In the genomic region with DNA sequence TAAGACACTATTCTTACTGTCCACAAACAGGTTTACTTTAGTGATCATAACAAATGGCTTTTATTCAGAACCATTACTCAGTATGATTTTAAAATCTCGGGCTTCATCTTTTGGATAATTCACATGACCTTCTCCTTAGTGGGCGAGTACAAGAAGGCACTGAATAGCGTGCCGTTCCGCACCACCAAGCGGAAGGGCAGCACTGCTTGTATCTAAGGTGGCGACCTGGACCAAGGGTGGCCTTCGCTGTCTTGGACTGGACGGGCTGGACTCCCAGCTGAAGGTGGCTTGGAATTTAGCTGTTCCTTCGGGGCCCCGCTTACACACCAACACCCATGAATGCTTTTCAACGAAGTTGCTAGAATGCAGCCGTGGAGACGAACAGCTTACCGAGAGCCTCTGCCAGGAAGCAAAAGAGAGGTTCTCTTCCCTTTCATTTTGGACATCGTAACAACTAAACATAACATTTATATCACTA, we compare ENCODE assay signal across 25 cellular contexts.
"Had no signal": no experiment of that assay in that cellular context is flagged by ENCODE, and none has a peak within 500 bp of the region (broad histone marks: within the 10 kb centered on the region; RNA-seq: fewer than 3 reads in every experiment).

No MANE protein-coding gene starts in this region.

- H3K4me3 ChIP-seq: body of pancreas, MG63, Peyer's patch, SJCRH30 had no signal

- H3K27ac ChIP-seq: body of pancreas, Peyer's patch, RWPE1, SJCRH30, WERI-Rb-1 had no signal

- DNase-seq: activated CD4-positive, alpha-beta T cell treated with anti-CD3 and anti-CD28 coated beads for 4 hours; activated CD8-positive, alpha-beta memory T cell treated with anti-CD3 and anti-CD28 coated beads, Interleukin-2, amount 50 U/mL, for 48 hours; activated CD8-positive, alpha-beta T cell treated with anti-CD3 and anti-CD28 coated beads, Interleukin-2, amount 10 ng/mL, durations not matched to agents 7 days and 5 days; activated naive CD4-positive, alpha-beta T cell; activated T-cell treated with anti-CD3 and anti-CD28 coated beads, Interleukin-2, amount 50 U/mL, for 1 hour; aorta; body of pancreas; MG63; MV-4-11; NCI-H1092 treated with DMSO at 0.1 percent for 48 hours; NCI-H1417 treated with DMSO at 0.1 percent for 48 hours; NCI-H1694; NCI-H2029; NCI-H345; NCI-H510A; NCI-H526 treated with DMSO at 0.1 percent for 48 hours; NCI-H82; Peyer's patch; Right ventricle myocardium superior; SJCRH30; SK-N-SH; T-helper 1 cell; WERI-Rb-1 had no signal

- H3K27me3 Mint-ChIP-seq: activated naive CD4-positive, alpha-beta T cell treated with anti-CD3 and anti-CD28 coated beads, Interleukin-2, amount 50 U/mL, for 24 hours had no signal

- H3K4me1 Mint-ChIP-seq: activated naive CD4-positive, alpha-beta T cell treated with anti-CD3 and anti-CD28 coated beads, Interleukin-2, amount 50 U/mL, for 24 hours had no signal

- H3K36me3 Mint-ChIP-seq: activated naive CD4-positive, alpha-beta T cell treated with anti-CD3 and anti-CD28 coated beads, Interleukin-2, amount 50 U/mL, for 24 hours had no signal

- H3K9ac ChIP-seq: SK-N-SH had no signal

- H3K4me2 ChIP-seq: SK-N-SH had no signal

- H3K9me3 Mint-ChIP-seq: activated naive CD4-positive, alpha-beta T cell treated with anti-CD3 and anti-CD28 coated beads, Interleukin-2, amount 50 U/mL, for 24 hours had no signal

- H3K4me3 Mint-ChIP-seq: activated CD8-positive, alpha-beta T cell treated with anti-CD3 and anti-CD28 coated beads, Interleukin-2, amount 10 ng/mL, durations not matched to agents 7 days and 5 days; activated naive CD4-positive, alpha-beta T cell treated with anti-CD3 and anti-CD28 coated beads, Interleukin-2, amount 50 U/mL, for 24 hours had no signal

- H3K9me3 ChIP-seq: body of pancreas, MG63, Peyer's patch, SJCRH30, SK-N-SH had no signal

- H3K27me3 ChIP-seq: body of pancreas, MG63, Peyer's patch, SJCRH30 had no signal

- H3K36me3 ChIP-seq: MG63, Peyer's patch, SJCRH30, WERI-Rb-1 had no signal

- H3K27ac Mint-ChIP-seq: activated CD8-positive, alpha-beta T cell treated with anti-CD3 and anti-CD28 coated beads, Interleukin-2, amount 10 ng/mL, durations not matched to agents 7 days and 5 days; activated naive CD4-positive, alpha-beta T cell treated with anti-CD3 and anti-CD28 coated beads, Interleukin-2, amount 50 U/mL, for 24 hours had no signal

- ATAC-seq: activated CD8-positive, alpha-beta T cell treated with anti-CD3 and anti-CD28 coated beads, Interleukin-2, amount 10 ng/mL, durations not matched to agents 7 days and 5 days; body of pancreas had no signal

- H3K4me1 ChIP-seq: Peyer's patch had no signal
